In genomic region chr19:13849991-13850909, GRCh38 we compare ENCODE assay signal across 8 cellular contexts.
DNase-seq lines count a peak whose midpoint lies in the region.

No MANE protein-coding gene starts in this region.

- DNase-seq in DMS53 treated with DMSO at 0.1 percent for 48 hours (lab: John Stamatoyannopoulos, UW; ENCODE audit: unreplicated experiment): peak; percentile 57
- DNase-seq in NCI-H1092 (lab: John Stamatoyannopoulos, UW): peak; percentile 70
- peak; percentile 28 to 62 (median 34) for DNase-seq in activated CD4-positive, CD25-positive, alpha-beta regulatory T cell (lab: John Stamatoyannopoulos, UW)
- DNase-seq in dedifferentiated amniotic fluid mesenchymal stem cell (ENCODE audit: extremely low spot score): peak; percentile 45
- peak; percentile 88 for DNase-seq in kidney tubule cell (ENCODE audit: low spot score)
- peak; percentile 82 for DNase-seq in stimulated activated CD4-positive, alpha-beta T cell treated with anti-CD3 and anti-CD28 coated beads, Interleukin-15, amount 100 ng/mL, for 24 hours
- no peak for DNase-seq in AML-193 (lab: John Stamatoyannopoulos, UW)
- no peak for DNase-seq in amniotic stem cell (lab: John Stamatoyannopoulos, UW)

Comparison
In these comparisons a context has a peak if more than half of its experiments do, and no peak if none do; other contexts are left out.
1. DNase-seq: peak in DMS53 treated with DMSO at 0.1 percent for 48 hours (single experiment), NCI-H1092 (single experiment), activated CD4-positive, CD25-positive, alpha-beta regulatory T cell (4 of 4), dedifferentiated amniotic fluid mesenchymal stem cell (single experiment), kidney tubule cell (single experiment) and stimulated activated CD4-positive, alpha-beta T cell treated with anti-CD3 and anti-CD28 coated beads, Interleukin-15, amount 100 ng/mL, for 24 hours (single experiment); none in AML-193 (0 of 2) and amniotic stem cell (single experiment).